ENCODE assay signal across 9 cellular contexts in genomic region chr10:43337536-43337935, GRCh38. TPM values are rescaled to one million over a fixed set of nuclear protein-coding genes. Genes with fewer than 3 reads are reported as not detected.
"Had no signal": no experiment of that assay in that cellular context is flagged by ENCODE, and none has a peak within 500 bp of the region (broad histone marks: within the 10 kb centered on the region; RNA-seq: fewer than 3 reads in every experiment).

No MANE protein-coding gene starts in this region.

RNA-seq across cellular contexts. Expression of gene FXYD4, which starts 33.9 kb away (rescaled TPM):
- total RNA-seq: activated CD4-positive, alpha-beta memory T cell treated with anti-CD3 and anti-CD28 coated beads for 36 hours; activated CD4-positive, alpha-beta T cell treated with anti-CD3 and anti-CD28 coated beads, Interleukin-2, amount 10 ng/mL, durations not matched to agents 7 days and 5 days; activated naive CD4-positive, alpha-beta T cell treated with anti-CD3 and anti-CD28 coated beads, Interleukin-2, amount 50 U/mL, for 72 hours; activated T-cell treated with anti-CD3 and anti-CD28 coated beads, Interleukin-2, amount 50 U/mL, for 4 hours; ascending aorta; body of pancreas; bronchial epithelial cell; Peyer's patch; SK-MEL-5 had no signal
